In genomic region chr1:246966502-246966901, GRCh38 we compare ENCODE assay signal across 27 cellular contexts. TPM values are rescaled to one million over a fixed set of nuclear protein-coding genes. Genes with fewer than 3 reads are reported as not detected.
"Had no signal": no experiment of that assay in that cellular context is flagged by ENCODE, and none has a peak within 500 bp of the region (broad histone marks: within the 10 kb centered on the region; RNA-seq: fewer than 3 reads in every experiment).

No MANE protein-coding gene starts in this region.

- H3K9me3 ChIP-seq: colonic mucosa, gastrocnemius medialis, gastroesophageal sphincter had no signal

- H3K27ac ChIP-seq: colonic mucosa, coronary artery, dorsolateral prefrontal cortex, epithelial cell of prostate, esophagus squamous epithelium, foreskin keratinocyte, gastrocnemius medialis, gastroesophageal sphincter, heart left ventricle, heart right ventricle had no signal

- FAIRE-seq: colon, endometrium, endothelial cell of umbilical vein, frontal cortex had no signal

- H3K4me3 ChIP-seq: colonic mucosa, coronary artery, dorsolateral prefrontal cortex, esophagus squamous epithelium, gastrocnemius medialis, gastroesophageal sphincter, heart left ventricle, heart right ventricle had no signal

- H3K4me1 ChIP-seq: colonic mucosa, esophagus squamous epithelium, foreskin keratinocyte, gastrocnemius medialis, gastroesophageal sphincter had no signal

- H3K36me3 ChIP-seq: colonic mucosa, esophagus squamous epithelium, gastrocnemius medialis, gastroesophageal sphincter, heart left ventricle, heart right ventricle had no signal

- ATAC-seq: effector memory CD8-positive, alpha-beta T cell; esophagus mucosa; foreskin keratinocyte; gastrocnemius medialis; gastroesophageal sphincter; heart left ventricle; heart right ventricle had no signal

- H3K27me3 ChIP-seq: colonic mucosa, dorsolateral prefrontal cortex, esophagus squamous epithelium, foreskin keratinocyte, gastrocnemius medialis, gastroesophageal sphincter, heart left ventricle, heart right ventricle had no signal

- DNase-seq: colonic mucosa; cortex of kidney; dermis blood vessel endothelial cell; dorsolateral prefrontal cortex; effector CD4-positive, alpha-beta T cell; effector CD8-positive, alpha-beta T cell; effector memory CD4-positive, alpha-beta T cell; effector memory CD8-positive, alpha-beta T cell; endodermal cell; erythroblast; esophagus squamous epithelium; foreskin fibroblast; foreskin keratinocyte; foreskin melanocyte; gastrocnemius medialis; glutamatergic neuron; head of caudate nucleus; heart left ventricle; heart right ventricle had no signal

RNA-seq across cellular contexts. Expression of gene ZNF695, which starts 41.4 kb away (rescaled TPM):
- total RNA-seq: gastrocnemius medialis, gastroesophageal sphincter had no signal
- polyA plus RNA-seq: heart left ventricle had no signal
